ENCODE assay signal across 19 cellular contexts in the genomic region with DNA sequence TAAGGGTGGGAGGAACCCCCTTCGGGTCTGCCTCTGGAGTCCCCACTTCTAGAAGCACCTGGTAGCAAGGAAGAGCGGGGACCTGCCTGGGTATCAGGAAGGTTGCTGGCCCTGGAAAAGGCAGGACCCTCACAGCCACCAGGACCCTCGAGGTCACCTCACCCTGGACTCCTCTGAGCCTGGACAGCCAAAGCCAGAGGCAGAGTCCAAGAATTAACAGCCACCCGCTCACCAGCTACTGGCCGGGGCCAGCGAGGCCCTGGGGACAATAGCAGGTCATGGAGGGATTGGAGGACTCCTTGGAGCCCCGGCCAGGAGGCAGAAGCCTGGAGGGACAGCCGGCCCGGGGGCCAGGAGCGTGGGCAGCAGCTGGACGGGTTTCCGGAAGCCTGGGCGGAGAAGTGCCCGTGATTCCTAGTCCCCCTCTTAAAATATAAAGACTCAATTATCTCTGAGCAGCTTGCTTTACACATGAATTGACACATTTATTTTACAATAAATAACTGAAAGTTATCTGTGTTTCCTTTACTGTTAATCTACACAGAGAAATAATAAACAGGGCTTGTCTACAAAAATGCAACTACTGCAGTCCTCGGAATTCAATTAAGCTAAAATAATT. TPM values are rescaled to one million over a fixed set of nuclear protein-coding genes. Genes with fewer than 3 reads are reported as not detected.
DNase-seq lines count a peak whose midpoint lies in the region; ATAC-seq lines count a peak whose summit lies in the region.
"Had no signal": no experiment of that assay in that cellular context is flagged by ENCODE, and none has a peak within 500 bp of the region (broad histone marks: within the 10 kb centered on the region; RNA-seq: fewer than 3 reads in every experiment).

No MANE protein-coding gene starts in this region.

- peak overlapping the region; percentile 88 for H3K27ac Mint-ChIP-seq in activated CD4-positive, alpha-beta T cell treated with anti-CD3 and anti-CD28 coated beads for 36 hours
- H3K27ac Mint-ChIP-seq in activated naive CD8-positive, alpha-beta T cell treated with anti-CD3 and anti-CD28 coated beads, Interleukin-2, amount 10 ng/mL, durations not matched to agents 7 days and 5 days, result peak overlapping the region; percentile 95

- intact Hi-C loops in activated CD4-positive, alpha-beta T cell treated with anti-CD3 and anti-CD28 coated beads for 36 hours (cut with DNase I, micrococcal nuclease), result no loop called here

- CTCF ChIA-PET in activated CD4-positive, alpha-beta T cell treated with anti-CD3 and anti-CD28 coated beads for 36 hours (lab: Charles Lee), result interaction anchor here (0.8 to 2.9 kb wide), 10 partner anchors 8 to 1115 kb away, joined by 3 to 32 read pairs (median 4); no protein-coding TSS in a partner anchor

- no peaks in the 10 kb centered on the region for H3K9me3 Mint-ChIP-seq in activated CD4-positive, alpha-beta T cell treated with anti-CD3 and anti-CD28 coated beads for 36 hours (ENCODE audit: low read depth)
- no peaks in the 10 kb centered on the region for H3K9me3 Mint-ChIP-seq in activated naive CD8-positive, alpha-beta T cell treated with anti-CD3 and anti-CD28 coated beads, Interleukin-2, amount 10 ng/mL, durations not matched to agents 7 days and 5 days

- H3K4me1 Mint-ChIP-seq in activated CD4-positive, alpha-beta T cell treated with anti-CD3 and anti-CD28 coated beads for 36 hours, result peaks cover 98% of the 10 kb centered on the region
- H3K4me1 Mint-ChIP-seq in activated naive CD8-positive, alpha-beta T cell treated with anti-CD3 and anti-CD28 coated beads, Interleukin-2, amount 10 ng/mL, durations not matched to agents 7 days and 5 days, result peaks cover 82% of the 10 kb centered on the region

- H3K4me3 Mint-ChIP-seq in activated CD4-positive, alpha-beta T cell treated with anti-CD3 and anti-CD28 coated beads for 36 hours, result peak overlapping the region; percentile 62
- H3K4me3 Mint-ChIP-seq in activated naive CD8-positive, alpha-beta T cell treated with anti-CD3 and anti-CD28 coated beads, Interleukin-2, amount 10 ng/mL, durations not matched to agents 7 days and 5 days, result peak overlapping the region; percentile 79

- POLR2A ChIA-PET in activated CD4-positive, alpha-beta T cell treated with anti-CD3 and anti-CD28 coated beads for 36 hours (lab: Charles Lee), result interaction anchor here (1.0 kb wide), 1 partner anchor 9 kb away, joined by 3 read pairs; no protein-coding TSS in a partner anchor
- POLR2A ChIA-PET in activated naive CD8-positive, alpha-beta T cell treated with anti-CD3 and anti-CD28 coated beads, Interleukin-2, amount 10 ng/mL, durations not matched to agents 7 days and 5 days (lab: Charles Lee), result interaction anchor here (0.8 to 3.9 kb wide), 15 partner anchors 9 to 63 kb away, joined by 3 to 30 read pairs (median 7); a partner anchor contains a TSS

- H3K27me3 Mint-ChIP-seq in activated CD4-positive, alpha-beta T cell treated with anti-CD3 and anti-CD28 coated beads for 36 hours, result no peaks in the 10 kb centered on the region
- no peaks in the 10 kb centered on the region for H3K27me3 Mint-ChIP-seq in activated naive CD8-positive, alpha-beta T cell treated with anti-CD3 and anti-CD28 coated beads, Interleukin-2, amount 10 ng/mL, durations not matched to agents 7 days and 5 days

- peak; percentile 15 for DNase-seq in activated CD4-positive, alpha-beta T cell treated with anti-CD3 and anti-CD28 coated beads for 36 hours
- no peak for DNase-seq in activated CD4-positive, alpha-beta T cell treated with anti-CD3 and anti-CD28 coated beads, Interleukin-2, amount 50 U/mL, for 1 hour
- DNase-seq in activated CD8-positive, alpha-beta memory T cell treated with anti-CD3 and anti-CD28 coated beads for 24 hours, result peak; percentile 61
- no peak for DNase-seq in activated naive CD8-positive, alpha-beta T cell treated with anti-CD3 and anti-CD28 coated beads, Interleukin-2, amount 10 ng/mL, durations not matched to agents 7 days and 5 days
- no peak for DNase-seq in NCI-H2196 treated with DMSO at 0.1 percent for 48 hours (lab: John Stamatoyannopoulos, UW; ENCODE audit: unreplicated experiment)
- DNase-seq: cortex of kidney; foreskin keratinocyte; left cardiac atrium; NCI-H345; nucleus accumbens; stimulated activated CD4-positive, alpha-beta T cell treated with anti-CD3 and anti-CD28 coated beads, Interleukin-15, amount 100 ng/mL, for 24 hours; stomach; WERI-Rb-1 had no signal

- no peak overlapping the region for H3K4me3 ChIP-seq in skin epidermis
- H3K4me3 ChIP-seq: BLaER1 treated with 17β-estradiol and CSF1 and Interleukin-3, amounts not matched to agents 10 nM and 100 nM; right atrium auricular region; stomach had no signal

- ATAC-seq in activated CD4-positive, alpha-beta T cell treated with anti-CD3 and anti-CD28 coated beads for 36 hours, result no peak
- ATAC-seq in activated naive CD8-positive, alpha-beta T cell treated with anti-CD3 and anti-CD28 coated beads, Interleukin-2, amount 10 ng/mL, durations not matched to agents 7 days and 5 days (ENCODE audit: low read depth), result no peak
- ATAC-seq in GM21515 (IDR thresholded peaks at IDR 0.05; ENCODE audit: unreplicated experiment) (no peak), HG03159 (IDR thresholded peaks at IDR 0.05; ENCODE audit: unreplicated experiment) (no peak)
- ATAC-seq: foreskin keratinocyte, HepG2, left cardiac atrium had no signal

- peaks cover 81% of the 10 kb centered on the region for H3K36me3 Mint-ChIP-seq in activated CD4-positive, alpha-beta T cell treated with anti-CD3 and anti-CD28 coated beads for 36 hours (ENCODE audit: low read depth)
- peaks cover 55% of the 10 kb centered on the region for H3K36me3 Mint-ChIP-seq in activated naive CD8-positive, alpha-beta T cell treated with anti-CD3 and anti-CD28 coated beads, Interleukin-2, amount 10 ng/mL, durations not matched to agents 7 days and 5 days

- H3K27ac ChIP-seq in skin epidermis, result peak overlapping the region in 15 of 21 experiments; percentile 2 to 99 (median 58)
- H3K27ac ChIP-seq: BLaER1 treated with 17β-estradiol and CSF1 and Interleukin-3, amounts not matched to agents 10 nM and 100 nM; right atrium auricular region; stomach; WERI-Rb-1 had no signal

RNA-seq across cellular contexts. Expression of a gene that starts 17.5 kb away (rescaled TPM):
- total RNA-seq in activated CD4-positive, alpha-beta T cell treated with anti-CD3 and anti-CD28 coated beads for 36 hours, result 10 to 100 TPM; 62.1 to 66.2 TPM
- total RNA-seq in activated naive CD8-positive, alpha-beta T cell treated with anti-CD3 and anti-CD28 coated beads, Interleukin-2, amount 10 ng/mL, durations not matched to agents 7 days and 5 days, result 100 to 1,000 TPM in 1 of 2 experiments, 10 to 100 TPM in 1; 99.5 to 104 TPM
- total RNA-seq: HepG2 had no signal

Comparison
In these comparisons a context has a peak if more than half of its experiments do, and no peak if none do; other contexts are left out.
1. DNase-seq: peak in activated CD4-positive, alpha-beta T cell treated with anti-CD3 and anti-CD28 coated beads for 36 hours (single experiment) and activated CD8-positive, alpha-beta memory T cell treated with anti-CD3 and anti-CD28 coated beads for 24 hours (single experiment); none in activated CD4-positive, alpha-beta T cell treated with anti-CD3 and anti-CD28 coated beads, Interleukin-2, amount 50 U/mL, for 1 hour (single experiment), activated naive CD8-positive, alpha-beta T cell treated with anti-CD3 and anti-CD28 coated beads, Interleukin-2, amount 10 ng/mL, durations not matched to agents 7 days and 5 days (single experiment) and NCI-H2196 treated with DMSO at 0.1 percent for 48 hours (single experiment).